ENCODE assay signal across 1 cellular context in genomic region chr16:10942352-10943297, GRCh38.
TF ChIP-seq lines count a peak whose summit lies in the region.

DEXI (minus strand) TSS chr16:10942468; CDS start chr16:10942005, 463 bp downstream.

TF ChIP-seq in HepG2, 621 proteins besides CTCF, POLR2A, EP300 and RAD21 (continued from another document and continues in another):
- TF ChIP-seq HDAC2 (CRISPR knock-in tag; IDR thresholded peaks at IDR 0.05) (peak; percentile 24; the same call in 1 of the 2 replicates), NR2F2 (IDR thresholded peaks at IDR 0.05; ENCODE audit: borderline replicate concordance, low read depth) (no peak), SP4 (CRISPR knock-in tag; IDR thresholded peaks at IDR 0.05) (peak; percentile 99), KDM4B (CRISPR knock-in tag; IDR thresholded peaks at IDR 0.05) (no peak), ZNF263 (CRISPR knock-in tag; IDR thresholded peaks at IDR 0.05) (no peak), KLF13 (CRISPR knock-in tag; IDR thresholded peaks at IDR 0.05) (no peak), ARHGAP35 (CRISPR knock-in tag; IDR thresholded peaks at IDR 0.05; ENCODE audit: borderline replicate concordance) (no peak; the same call in 1 of the 2 replicates), LCORL (IDR thresholded peaks at IDR 0.05) (no peak), LCORL (CRISPR knock-in tag; IDR thresholded peaks at IDR 0.05) (0 out of 2 replicates have a peak, but pooled peaks have one; percentile 12), SNAPC4 (CRISPR knock-in tag; IDR thresholded peaks at IDR 0.05) (no peak), SETDB1 (CRISPR knock-in tag; IDR thresholded peaks at IDR 0.05; ENCODE audit: borderline replicate concordance) (no peak), ZSCAN20 (CRISPR knock-in tag; IDR thresholded peaks at IDR 0.05; ENCODE audit: borderline replicate concordance) (no peak), ZNF660 (CRISPR knock-in tag; IDR thresholded peaks at IDR 0.05; ENCODE audit: borderline replicate concordance, low read depth) (no peak), CREB1 (IDR thresholded peaks at IDR 0.05) (peak; percentile 43; the same call in 1 of the 2 replicates), CREB1 (CRISPR knock-in tag; IDR thresholded peaks at IDR 0.05) (peak; percentile 44; the same call in 1 of the 2 replicates), ZNF569 (CRISPR knock-in tag; IDR thresholded peaks at IDR 0.05; ENCODE audit: borderline replicate concordance) (no peak), ZSCAN29 (CRISPR knock-in tag; conservative IDR thresholded peaks at IDR 0.05) (peak; percentile 61; the same call in 1 of the 2 replicates), NONO (IDR thresholded peaks at IDR 0.05) (no peak), NONO (CRISPR knock-in tag; conservative IDR thresholded peaks at IDR 0.05) (0 out of 2 replicates have a peak, but pooled peaks have one; percentile 31), SMAD3 (CRISPR knock-in tag; IDR thresholded peaks at IDR 0.05) (no peak), ATM (IDR thresholded peaks at IDR 0.05; ENCODE audit: borderline replicate concordance) (no peak), ZNF468 (CRISPR knock-in tag; IDR thresholded peaks at IDR 0.05) (no peak), ZNF678 (CRISPR knock-in tag; IDR thresholded peaks at IDR 0.05) (0 out of 2 replicates have a peak, but pooled peaks have one; percentile 2), ADNP (CRISPR knock-in tag; IDR thresholded peaks at IDR 0.05) (no peak), HOXA7 (CRISPR knock-in tag; IDR thresholded peaks at IDR 0.05) (no peak), ARNTL (CRISPR knock-in tag; IDR thresholded peaks at IDR 0.05) (no peak; the same call in 1 of the 2 replicates), ZNF142 (CRISPR knock-in tag; IDR thresholded peaks at IDR 0.05) (no peak), SOX13 (IDR thresholded peaks at IDR 0.05) (no peak; the same call in 1 of the 2 replicates), SOX13 (CRISPR knock-in tag; conservative IDR thresholded peaks at IDR 0.05 in 1 of 2, IDR thresholded peaks at IDR 0.05 in 1 of 2) (no peak; a peak in 1 of 4 replicates), GZF1 (CRISPR knock-in tag; IDR thresholded peaks at IDR 0.05) (no peak), ZNF878 (CRISPR knock-in tag; IDR thresholded peaks at IDR 0.05) (no peak), MEF2D (CRISPR knock-in tag; IDR thresholded peaks at IDR 0.05) (0 out of 2 replicates have a peak, but pooled peaks have one; percentile 9), SP2 (CRISPR knock-in tag; IDR thresholded peaks at IDR 0.05) (peak; percentile 89), ZBTB10 (CRISPR knock-in tag; IDR thresholded peaks at IDR 0.05; ENCODE audit: borderline replicate concordance) (no peak), DR1 (CRISPR knock-in tag; IDR thresholded peaks at IDR 0.05) (no peak), FIP1L1 (IDR thresholded peaks at IDR 0.05; ENCODE audit: borderline replicate concordance, insufficient read depth, low read depth, low read length) (no peak), ZNF552 (CRISPR knock-in tag; IDR thresholded peaks at IDR 0.05; ENCODE audit: borderline replicate concordance) (no peak), CREB3 (CRISPR knock-in tag; IDR thresholded peaks at IDR 0.05) (no peak), DBP (CRISPR knock-in tag; IDR thresholded peaks at IDR 0.05; ENCODE audit: not compliant biosample characterization) (peak; percentile 9), TBX3 (IDR thresholded peaks at IDR 0.05; ENCODE audit: borderline replicate concordance) (no peak), ZNF672 (CRISPR knock-in tag; IDR thresholded peaks at IDR 0.05) (no peak)
- TF ChIP-seq, protein P1, sequence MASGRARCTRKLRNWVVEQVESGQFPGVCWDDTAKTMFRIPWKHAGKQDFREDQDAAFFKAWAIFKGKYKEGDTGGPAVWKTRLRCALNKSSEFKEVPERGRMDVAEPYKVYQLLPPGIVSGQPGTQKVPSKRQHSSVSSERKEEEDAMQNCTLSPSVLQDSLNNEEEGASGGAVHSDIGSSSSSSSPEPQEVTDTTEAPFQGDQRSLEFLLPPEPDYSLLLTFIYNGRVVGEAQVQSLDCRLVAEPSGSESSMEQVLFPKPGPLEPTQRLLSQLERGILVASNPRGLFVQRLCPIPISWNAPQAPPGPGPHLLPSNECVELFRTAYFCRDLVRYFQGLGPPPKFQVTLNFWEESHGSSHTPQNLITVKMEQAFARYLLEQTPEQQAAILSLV (CRISPR knock-in tag; IDR thresholded peaks at IDR 0.05; ENCODE audit: borderline replicate concordance) = no peak; the same call in 1 of the 2 replicates
- TF ChIP-seq, protein P2, sequence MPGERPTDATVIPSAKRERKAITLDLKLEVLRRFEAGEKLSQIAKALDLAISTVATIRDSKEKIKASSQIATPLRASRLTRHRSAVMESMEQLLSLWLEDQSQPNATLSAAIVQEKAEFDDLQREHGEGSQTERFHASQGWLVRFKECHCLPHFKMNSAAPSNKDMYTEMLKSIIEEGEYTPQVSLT (CRISPR knock-in tag; IDR thresholded peaks at IDR 0.05; ENCODE audit: borderline replicate concordance, low read depth) = no peak
- TF ChIP-seq, protein P3, sequence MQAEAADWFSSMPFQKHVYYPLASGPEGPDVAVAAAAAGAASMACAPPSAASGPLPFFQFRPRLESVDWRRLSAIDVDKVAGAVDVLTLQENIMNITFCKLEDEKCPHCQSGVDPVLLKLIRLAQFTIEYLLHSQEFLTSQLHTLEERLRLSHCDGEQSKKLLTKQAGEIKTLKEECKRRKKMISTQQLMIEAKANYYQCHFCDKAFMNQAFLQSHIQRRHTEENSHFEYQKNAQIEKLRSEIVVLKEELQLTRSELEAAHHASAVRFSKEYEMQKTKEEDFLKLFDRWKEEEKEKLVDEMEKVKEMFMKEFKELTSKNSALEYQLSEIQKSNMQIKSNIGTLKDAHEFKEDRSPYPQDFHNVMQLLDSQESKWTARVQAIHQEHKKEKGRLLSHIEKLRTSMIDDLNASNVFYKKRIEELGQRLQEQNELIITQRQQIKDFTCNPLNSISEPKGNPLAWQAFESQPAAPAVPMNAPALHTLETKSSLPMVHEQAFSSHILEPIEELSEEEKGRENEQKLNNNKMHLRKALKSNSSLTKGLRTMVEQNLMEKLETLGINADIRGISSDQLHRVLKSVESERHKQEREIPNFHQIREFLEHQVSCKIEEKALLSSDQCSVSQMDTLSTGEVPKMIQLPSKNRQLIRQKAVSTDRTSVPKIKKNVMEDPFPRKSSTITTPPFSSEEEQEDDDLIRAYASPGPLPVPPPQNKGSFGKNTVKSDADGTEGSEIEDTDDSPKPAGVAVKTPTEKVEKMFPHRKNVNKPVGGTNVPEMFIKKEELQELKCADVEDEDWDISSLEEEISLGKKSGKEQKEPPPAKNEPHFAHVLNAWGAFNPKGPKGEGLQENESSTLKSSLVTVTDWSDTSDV (CRISPR knock-in tag; IDR thresholded peaks at IDR 0.05) = no peak
